Comparison of ENCODE assay signal across 8 cellular contexts in genomic region chr2:229133155-229133772, GRCh38.
DNase-seq lines count a peak whose midpoint lies in the region; ATAC-seq and TF ChIP-seq lines count a peak whose summit lies in the region.

No MANE protein-coding gene starts in this region.

- no peaks in the 10 kb centered on the region for H3K9me3 Mint-ChIP-seq in activated CD4-positive, alpha-beta T cell treated with anti-CD3 and anti-CD28 coated beads, Interleukin-2, amount 10 ng/mL, durations not matched to agents 7 days and 5 days

- intact Hi-C loops in spleen (cut with DNase I; ENCODE audit: low total_unique reads) = loop anchor here (10.0 kb wide), 1 partner anchor 452 kb away; no protein-coding TSS in a partner anchor

- no peaks in the 10 kb centered on the region for H3K36me3 ChIP-seq in spleen

- no peak overlapping the region for H3K27ac Mint-ChIP-seq in activated CD4-positive, alpha-beta T cell treated with anti-CD3 and anti-CD28 coated beads, Interleukin-2, amount 10 ng/mL, durations not matched to agents 7 days and 5 days

- H3K36me3 Mint-ChIP-seq in activated CD4-positive, alpha-beta T cell treated with anti-CD3 and anti-CD28 coated beads, Interleukin-2, amount 10 ng/mL, durations not matched to agents 7 days and 5 days (ENCODE audit: low read depth) = no peaks in the 10 kb centered on the region

- no peak for ATAC-seq in GM21515 (IDR thresholded peaks at IDR 0.05; ENCODE audit: unreplicated experiment)

- WGBS in spleen, 5 donors = 57 to 71% (median 62%) methylated on average over 5 of the region's 5 CpGs

- no peak for TF ChIP-seq POLR2A in spleen (IDR thresholded peaks at IDR 0.05)

- H3K4me1 Mint-ChIP-seq in activated CD4-positive, alpha-beta T cell treated with anti-CD3 and anti-CD28 coated beads, Interleukin-2, amount 10 ng/mL, durations not matched to agents 7 days and 5 days = no peaks in the 10 kb centered on the region

- H3K4me3 ChIP-seq in spleen = no peak overlapping the region

- no peak overlapping the region for H3K27ac ChIP-seq in spleen

- H3K9me3 ChIP-seq in spleen = peaks cover 0 to 5% (median 0%) of the 10 kb centered on the region in 8 donors

- no peaks in the 10 kb centered on the region for H3K4me1 ChIP-seq in spleen

- no peaks in the 10 kb centered on the region for H3K27me3 ChIP-seq in spleen (replicated peaks in 1 of 7)

- no peak overlapping the region for H3K4me3 Mint-ChIP-seq in activated CD4-positive, alpha-beta T cell treated with anti-CD3 and anti-CD28 coated beads, Interleukin-2, amount 10 ng/mL, durations not matched to agents 7 days and 5 days

- DNase-seq in EL (peak; percentile 36), NCI-H1436 (lab: John Stamatoyannopoulos, UW) (peak; percentile 44), astrocyte of the hippocampus (ENCODE audit: low read depth, low spot score) (peak; percentile 68), left kidney (ENCODE audit: low read depth, low spot score) (peak; percentile 66), spleen (no peak)
- DNase-seq in stimulated activated CD4-positive, alpha-beta T cell treated with anti-CD3 and anti-CD28 coated beads, Interleukin-4, amount 100 ng/mL, for 4 hours = no peak
- DNase-seq in activated CD4-positive, alpha-beta T cell treated with anti-CD3 and anti-CD28 coated beads, Interleukin-2, amount 10 ng/mL, durations not matched to agents 7 days and 5 days = no peak

- H3K27me3 Mint-ChIP-seq in activated CD4-positive, alpha-beta T cell treated with anti-CD3 and anti-CD28 coated beads, Interleukin-2, amount 10 ng/mL, durations not matched to agents 7 days and 5 days = no peaks in the 10 kb centered on the region

- POLR2A ChIA-PET in activated CD4-positive, alpha-beta T cell treated with anti-CD3 and anti-CD28 coated beads, Interleukin-2, amount 10 ng/mL, durations not matched to agents 7 days and 5 days (lab: Charles Lee) = no interaction called here

- TF ChIP-seq CTCF in spleen (IDR thresholded peaks at IDR 0.05 in 8 of 11, conservative IDR thresholded peaks at IDR 0.05 in 3 of 11) = peak in 5 of 11 experiments; percentile 12 to 35 (median 23)

- CTCF ChIA-PET in activated CD4-positive, alpha-beta T cell treated with anti-CD3 and anti-CD28 coated beads, Interleukin-2, amount 10 ng/mL, durations not matched to agents 7 days and 5 days (lab: Charles Lee) = no interaction called here

Comparison
In these comparisons a context has a peak if more than half of its experiments do, and no peak if none do; other contexts are left out.
1. DNase-seq: peak in EL (single experiment), NCI-H1436 (single experiment), astrocyte of the hippocampus (single experiment) and left kidney (single experiment); none in spleen (single experiment), stimulated activated CD4-positive, alpha-beta T cell treated with anti-CD3 and anti-CD28 coated beads, Interleukin-4, amount 100 ng/mL, for 4 hours (0 of 2) and activated CD4-positive, alpha-beta T cell treated with anti-CD3 and anti-CD28 coated beads, Interleukin-2, amount 10 ng/mL, durations not matched to agents 7 days and 5 days (single experiment).